ENCODE assay signal across 1 cellular context in the genomic region with DNA sequence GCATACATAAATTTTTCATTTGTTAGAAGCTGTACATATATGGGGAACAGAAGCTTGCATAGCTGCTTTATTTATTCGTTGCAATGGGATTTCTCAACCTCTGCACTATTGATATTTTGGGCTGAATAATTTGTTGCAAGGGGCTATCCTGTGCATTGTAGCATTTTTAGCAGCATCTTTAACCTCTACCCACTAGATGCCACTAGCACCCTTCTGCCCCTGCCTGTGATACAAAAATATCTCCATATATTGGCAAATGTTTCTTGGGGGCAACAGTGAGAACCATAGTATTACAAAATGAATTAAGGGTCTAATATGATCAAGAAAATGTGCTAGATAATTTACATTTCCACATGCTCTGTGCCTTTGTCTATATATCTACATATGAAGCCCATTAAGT.
TF ChIP-seq lines count a peak whose summit lies in the region.

No MANE protein-coding gene starts in this region.

TF ChIP-seq in H1, 55 proteins besides CTCF, POLR2A, EP300 and RAD21:
- no peak for TF ChIP-seq CBX8 (IDR thresholded peaks at IDR 0.05; ENCODE audit: borderline replicate concordance, low read depth, low read length)
- TF ChIP-seq KDM4A (IDR thresholded peaks at IDR 0.05; ENCODE audit: low read depth, low read length, severe bottlenecking): no peak
- TF ChIP-seq ASH2L (IDR thresholded peaks at IDR 0.05; ENCODE audit: low read length): no peak
- no peak for TF ChIP-seq GABPA (IDR thresholded peaks at IDR 0.05; ENCODE audit: borderline replicate concordance, insufficient read depth, low read length)
